ENCODE assay signal across 19 cellular contexts in the genomic region with DNA sequence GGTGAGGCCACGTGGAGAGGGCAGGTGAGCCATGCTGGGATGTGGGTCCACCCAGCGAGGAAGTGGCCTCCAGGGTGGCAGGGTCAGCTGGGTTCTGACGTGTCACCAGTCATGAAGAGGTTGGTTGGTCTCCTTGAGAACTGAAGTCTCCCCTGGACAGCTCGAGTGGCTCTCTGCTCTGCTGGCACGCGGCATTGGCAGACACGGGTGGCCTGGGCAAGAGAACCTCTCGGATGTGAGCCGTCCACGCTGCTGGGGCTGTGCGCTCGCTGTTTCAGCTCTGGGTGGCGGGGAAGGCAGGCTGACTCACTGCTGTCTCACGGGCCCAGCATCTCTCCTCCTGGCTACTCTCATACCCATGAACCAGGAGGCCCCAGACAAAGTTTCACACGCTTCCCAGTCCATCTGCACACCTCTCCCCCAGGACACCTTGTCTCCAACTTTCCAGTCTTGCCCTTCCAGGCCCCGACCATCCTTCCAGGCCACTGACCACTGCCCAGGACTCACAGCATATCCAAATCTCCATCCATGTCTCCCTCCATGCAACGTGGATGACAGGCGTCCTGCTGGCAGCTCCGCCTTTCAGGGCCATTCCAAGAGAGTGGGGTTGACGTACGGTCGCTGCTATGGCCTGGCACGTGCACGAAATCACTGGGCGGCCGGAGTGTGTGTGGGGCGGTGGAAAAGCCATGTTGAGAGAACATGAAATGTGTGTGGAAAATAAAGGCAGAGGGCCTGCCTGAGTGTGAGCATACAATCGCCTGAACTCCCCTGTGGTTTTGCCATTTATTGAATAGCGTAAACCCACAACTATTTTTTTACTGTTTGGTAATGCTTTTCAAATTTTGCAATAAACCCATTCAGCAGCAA.
DNase-seq lines count a peak whose midpoint lies in the region; ATAC-seq, FAIRE-seq and TF ChIP-seq lines count a peak whose summit lies in the region.
"Had no signal": no experiment of that assay in that cellular context is flagged by ENCODE, and none has a peak within 500 bp of the region (broad histone marks: within the 10 kb centered on the region; RNA-seq: fewer than 3 reads in every experiment).

No MANE protein-coding gene starts in this region.

- H3K23ac ChIP-seq in mesenchymal stem cell (ENCODE audit: low read length in 2 of 2), result no peak overlapping the region

- H2AK5ac ChIP-seq in mesenchymal stem cell (ENCODE audit: low read length, severe bottlenecking), result peak overlapping the region; percentile 31

- peak overlapping the region; percentile 50 to 88 for H2BK12ac ChIP-seq in mesenchymal stem cell (ENCODE audit: low read length in 2 of 2)

- peak overlapping the region; percentile 54 for H2BK120ac ChIP-seq in mesenchymal stem cell (ENCODE audit: low read depth, low read length)

- peak overlapping the region; percentile 37 to 41 for H3K18ac ChIP-seq in mesenchymal stem cell (ENCODE audit: low read depth in 1 of 2, low read length in 2 of 2)

- H3K14ac ChIP-seq in mesenchymal stem cell (ENCODE audit: low read length in 2 of 2), result peak overlapping the region in 1 of 2 experiments; percentile 67

- intact Hi-C loops in Calu3 (cut with micrococcal nuclease; ENCODE audit: unreplicated experiment), result no loop called here

- peak overlapping the region; percentile 91 for H3K27ac ChIP-seq in AG04450 (ENCODE audit: low read depth, low read length)
- H3K27ac ChIP-seq in mesenchymal stem cell (ENCODE audit: low read length, poor library complexity, severe bottlenecking), result no peak overlapping the region
- H3K27ac ChIP-seq: BLaER1 treated with 17β-estradiol and CSF1 and Interleukin-3, amounts not matched to agents 10 nM and 100 nM; dorsolateral prefrontal cortex; foreskin keratinocyte had no signal

- H3K9me3 ChIP-seq in AG04450 (ENCODE audit: control insufficient read depth, insufficient read depth, low read length), result peaks cover 12% of the 10 kb centered on the region
- H3K9me3 ChIP-seq in mesenchymal stem cell (ENCODE audit: control insufficient read depth, low read length), result peaks cover 3% of the 10 kb centered on the region
- H3K9me3 ChIP-seq: mucosa of descending colon had no signal

- ATAC-seq in GM18517 (IDR thresholded peaks at IDR 0.05; ENCODE audit: unreplicated experiment), result no peak
- ATAC-seq in GM19455 (IDR thresholded peaks at IDR 0.05; ENCODE audit: unreplicated experiment), result no peak
- ATAC-seq: activated naive CD8-positive, alpha-beta T cell treated with anti-CD3 and anti-CD28 coated beads, Interleukin-2, amount 50 U/mL, for 24 hours; foreskin keratinocyte; mucosa of descending colon; stimulated activated effector memory CD8-positive, alpha-beta T cell treated with anti-CD3 and anti-CD28 coated beads, Interleukin-12 subunit alpha, Interleukin-12 subunit beta, amount 100 ng/mL, for 72 hours had no signal

- H4K8ac ChIP-seq in mesenchymal stem cell (ENCODE audit: low read length), result peak overlapping the region; percentile 69

- no peak overlapping the region for H3K4me3 Mint-ChIP-seq in Calu3 (ENCODE audit: low read depth, unreplicated experiment)
- H3K4me3 Mint-ChIP-seq: activated naive CD8-positive, alpha-beta T cell treated with anti-CD3 and anti-CD28 coated beads, Interleukin-2, amount 50 U/mL, for 24 hours; immature natural killer cell; stimulated activated effector memory CD8-positive, alpha-beta T cell treated with anti-CD3 and anti-CD28 coated beads, Interleukin-12 subunit alpha, Interleukin-12 subunit beta, amount 100 ng/mL, for 72 hours had no signal

- TF ChIP-seq CTCF in AG04450 (IDR thresholded peaks at IDR 0.05; ENCODE audit: low read depth, low read length), result no peak
- TF ChIP-seq CTCF in astrocyte of the spinal cord (IDR thresholded peaks at IDR 0.05; ENCODE audit: low read depth, low read length), result no peak
- TF ChIP-seq CTCF in Calu3 (IDR thresholded peaks at IDR 0.05; ENCODE audit: unreplicated experiment), result no peak

- H3K36me3 Mint-ChIP-seq in Calu3 (ENCODE audit: insufficient read depth, unreplicated experiment), result no peaks in the 10 kb centered on the region
- H3K36me3 Mint-ChIP-seq: immature natural killer cell; stimulated activated effector memory CD8-positive, alpha-beta T cell treated with anti-CD3 and anti-CD28 coated beads, Interleukin-12 subunit alpha, Interleukin-12 subunit beta, amount 100 ng/mL, for 72 hours had no signal

- WGBS in mesenchymal stem cell, result 87% methylated on average over 29 of the region's 29 CpGs

- H3K27me3 ChIP-seq in AG04450 (ENCODE audit: control insufficient read depth, insufficient read depth, low read length) (peaks cover 9% of the 10 kb centered on the region), mesenchymal stem cell (ENCODE audit: control insufficient read depth in 1 of 2, insufficient read depth in 1 of 2, low read length in 2 of 2) (no peaks in the 10 kb centered on the region)

- no peak overlapping the region for H2BK15ac ChIP-seq in mesenchymal stem cell (ENCODE audit: low read depth, poor library complexity, severe bottlenecking)

- POLR2A ChIA-PET in AG04450 (lab: Yijun Ruan, JAX), result interaction anchor here (0.6 to 1.3 kb wide), 4 partner anchors 38 to 175 kb away, joined by 3 to 4 read pairs (median 4); no protein-coding TSS in a partner anchor

- peak; percentile 36 for DNase-seq in AG04450 (ENCODE audit: low read depth, low spot score)
- peak; percentile 14 for DNase-seq in HCEC 1CT
- DNase-seq in astrocyte of the spinal cord (ENCODE audit: low read depth, low spot score), result peak; percentile 66
- DNase-seq in mesenchymal stem cell, result peak; percentile 36
- DNase-seq in GM12891 (ENCODE audit: insufficient read length, low spot score), result no peak
- no peak for DNase-seq in Calu3
- DNase-seq: activated naive CD8-positive, alpha-beta T cell treated with anti-CD3 and anti-CD28 coated beads, Interleukin-2, amount 50 U/mL, for 24 hours; DND-41; foreskin keratinocyte; immature natural killer cell; Karpas-422; mucosa of descending colon; stimulated activated CD4-positive, alpha-beta T cell treated with anti-CD3 and anti-CD28 coated beads, Interleukin-1b, Interleukin-23, amount 100 ng/mL, for 48 hours had no signal

- peaks cover 26% of the 10 kb centered on the region for H3K27me3 Mint-ChIP-seq in Calu3 (ENCODE audit: unreplicated experiment)

- peaks cover 0 to 7% of the 10 kb centered on the region in 2 experiments for H3K36me3 ChIP-seq in mesenchymal stem cell (ENCODE audit: control insufficient read depth in 1 of 2, insufficient read depth in 2 of 2, low read depth in 1 of 2, low read length in 2 of 2)

- FAIRE-seq in GM12891 (lab: Jason Lieb, UNC), result no peak

- peak overlapping the region; percentile 52 for H3K4me3 ChIP-seq in AG04450 (ENCODE audit: low read depth, low read length)
- no peak overlapping the region for H3K4me3 ChIP-seq in astrocyte of the spinal cord (ENCODE audit: low read depth, low read length)
- peak overlapping the region in 1 of 2 experiments; percentile 59 for H3K4me3 ChIP-seq in mesenchymal stem cell (ENCODE audit: insufficient read depth in 1 of 2, low read depth in 1 of 2, low read length in 2 of 2)
- H3K4me3 ChIP-seq: BLaER1 treated with 17β-estradiol and CSF1 and Interleukin-3, amounts not matched to agents 10 nM and 100 nM; dorsolateral prefrontal cortex; mucosa of descending colon had no signal

- CTCF ChIA-PET in AG04450 (lab: Charles Lee) (no interaction called here), Calu3 (lab: Charles Lee) (no interaction called here)

- peak overlapping the region; percentile 78 for H4K91ac ChIP-seq in mesenchymal stem cell (ENCODE audit: low read length)

- H3K79me1 ChIP-seq in mesenchymal stem cell (replicated peaks; ENCODE audit: low read length, poor library complexity, severe bottlenecking), result no peaks in the 10 kb centered on the region

- peak overlapping the region in 1 of 2 experiments; percentile 47 for H3K4ac ChIP-seq in mesenchymal stem cell (ENCODE audit: low read depth in 1 of 2, low read length in 2 of 2)

- in situ Hi-C loops in astrocyte of the spinal cord (cut with HindIII; ENCODE audit: low sequenced_read_pairs), result no loop called here

- peak overlapping the region; percentile 71 for H3K9ac ChIP-seq in mesenchymal stem cell (ENCODE audit: low read length)
- H3K9ac ChIP-seq: BLaER1 treated with 17β-estradiol and CSF1 and Interleukin-3, amounts not matched to agents 10 nM and 100 nM had no signal

- peaks cover 10% of the 10 kb centered on the region for H3K4me1 ChIP-seq in mesenchymal stem cell (ENCODE audit: control insufficient read depth, insufficient read depth, low read depth, low read length)
- H3K4me1 ChIP-seq: foreskin keratinocyte had no signal

- no peaks in the 10 kb centered on the region for H3K9me3 Mint-ChIP-seq in Calu3 (ENCODE audit: low read depth, unreplicated experiment)
- H3K9me3 Mint-ChIP-seq: activated naive CD8-positive, alpha-beta T cell treated with anti-CD3 and anti-CD28 coated beads, Interleukin-2, amount 50 U/mL, for 24 hours; immature natural killer cell; stimulated activated effector memory CD8-positive, alpha-beta T cell treated with anti-CD3 and anti-CD28 coated beads, Interleukin-12 subunit alpha, Interleukin-12 subunit beta, amount 100 ng/mL, for 72 hours had no signal

- no peaks in the 10 kb centered on the region for H3K4me1 Mint-ChIP-seq in Calu3 (ENCODE audit: low read depth, unreplicated experiment)
- H3K4me1 Mint-ChIP-seq: activated naive CD8-positive, alpha-beta T cell treated with anti-CD3 and anti-CD28 coated beads, Interleukin-2, amount 50 U/mL, for 24 hours; immature natural killer cell; stimulated activated effector memory CD8-positive, alpha-beta T cell treated with anti-CD3 and anti-CD28 coated beads, Interleukin-12 subunit alpha, Interleukin-12 subunit beta, amount 100 ng/mL, for 72 hours had no signal

- no peak overlapping the region for H3K27ac Mint-ChIP-seq in Calu3 (ENCODE audit: unreplicated experiment)
- H3K27ac Mint-ChIP-seq: activated naive CD8-positive, alpha-beta T cell treated with anti-CD3 and anti-CD28 coated beads, Interleukin-2, amount 50 U/mL, for 24 hours; immature natural killer cell; progenitor cell of endocrine pancreas; stimulated activated effector memory CD8-positive, alpha-beta T cell treated with anti-CD3 and anti-CD28 coated beads, Interleukin-12 subunit alpha, Interleukin-12 subunit beta, amount 100 ng/mL, for 72 hours had no signal

- no TSS peak for BruUV-seq in Calu3 (replicated peaks; lab: Mats Ljungman, UMichigan)

- H2AFZ ChIP-seq in mesenchymal stem cell (ENCODE audit: low read depth, low read length), result no peak overlapping the region

- H2BK5ac ChIP-seq in mesenchymal stem cell (ENCODE audit: low read depth, low read length, poor library complexity, severe bottlenecking), result no peak overlapping the region

- H3K4me2 ChIP-seq in mesenchymal stem cell (ENCODE audit: low read length, poor library complexity, severe bottlenecking), result no peak overlapping the region

- no peak for TF ChIP-seq POLR2A in GM12891 (IDR thresholded peaks at IDR 0.05; ENCODE audit: low read depth, low read length)

TF ChIP-seq in GM12891, 5 proteins besides CTCF, POLR2A, EP300 and RAD21:
- TF ChIP-seq POLR2AphosphoS5 (IDR thresholded peaks at IDR 0.05; ENCODE audit: low read depth, low read length) (no peak), TAF1 (IDR thresholded peaks at IDR 0.05; ENCODE audit: low read depth, low read length) (no peak), SPI1 (IDR thresholded peaks at IDR 0.05; ENCODE audit: low read depth, low read length) (no peak), PAX5 (IDR thresholded peaks at IDR 0.05; ENCODE audit: insufficient read depth, low read length, severe bottlenecking) (no peak), POU2F2 (IDR thresholded peaks at IDR 0.05; ENCODE audit: low read depth, low read length) (no peak)
TF ChIP-seq in GM12891: peak in this region for 0.

Comparison
In these comparisons a context has a peak if more than half of its experiments do, and no peak if none do; other contexts are left out.
1. DNase-seq: peak in AG04450 (single experiment), HCEC 1CT (single experiment), astrocyte of the spinal cord (single experiment) and mesenchymal stem cell (single experiment); none in GM12891 (single experiment) and Calu3 (single experiment).